ENCODE assay signal across 1 cellular context in genomic region chrX:131332331-131332730, GRCh38.
TF ChIP-seq lines count a peak whose summit lies in the region.

No MANE protein-coding gene starts in this region.

TF ChIP-seq in HepG2, 621 proteins besides CTCF, POLR2A, EP300 and RAD21 (continued from another document and continues in another):
- TF ChIP-seq ZNF280D (CRISPR knock-in tag; IDR thresholded peaks at IDR 0.05) (no peak), ZNF335 (CRISPR knock-in tag; IDR thresholded peaks at IDR 0.05) (no peak), STAG1 (CRISPR knock-in tag; IDR thresholded peaks at IDR 0.05) (no peak), SP4 (CRISPR knock-in tag; IDR thresholded peaks at IDR 0.05) (no peak), RELA (CRISPR knock-in tag; IDR thresholded peaks at IDR 0.05) (no peak), FOSL2 (CRISPR knock-in tag; IDR thresholded peaks at IDR 0.05) (no peak), NFE2L1 (CRISPR knock-in tag; IDR thresholded peaks at IDR 0.05; ENCODE audit: borderline replicate concordance) (no peak), ZIK1 (CRISPR knock-in tag; IDR thresholded peaks at IDR 0.05; ENCODE audit: borderline replicate concordance, low read depth) (no peak), ZNF317 (CRISPR knock-in tag; IDR thresholded peaks at IDR 0.05) (peak; percentile 74), ZNF567 (CRISPR knock-in tag; IDR thresholded peaks at IDR 0.05; ENCODE audit: borderline replicate concordance) (no peak), ELF4 (CRISPR knock-in tag; IDR thresholded peaks at IDR 0.05; ENCODE audit: borderline replicate concordance) (no peak), HNF4A (CRISPR knock-in tag; IDR thresholded peaks at IDR 0.05) (0 out of 2 replicates have a peak, but pooled peaks have one; percentile 14), JDP2 (CRISPR knock-in tag; IDR thresholded peaks at IDR 0.05; ENCODE audit: borderline replicate concordance) (no peak), ZNF710 (CRISPR knock-in tag; IDR thresholded peaks at IDR 0.05; ENCODE audit: borderline replicate concordance) (no peak), ZNF549 (CRISPR knock-in tag; IDR thresholded peaks at IDR 0.05) (no peak), ZNF446 (CRISPR knock-in tag; IDR thresholded peaks at IDR 0.05) (no peak), MED8 (CRISPR knock-in tag; IDR thresholded peaks at IDR 0.05; ENCODE audit: insufficient replicate concordance) (no peak), ARHGAP35 (CRISPR knock-in tag; IDR thresholded peaks at IDR 0.05; ENCODE audit: borderline replicate concordance) (no peak), BRF2 (CRISPR knock-in tag; IDR thresholded peaks at IDR 0.05) (no peak), HDAC6 (IDR thresholded peaks at IDR 0.05; ENCODE audit: low read depth, low read length) (no peak), JUND (CRISPR knock-in tag; IDR thresholded peaks at IDR 0.05) (no peak), LBX2 (CRISPR knock-in tag; IDR thresholded peaks at IDR 0.05; ENCODE audit: borderline replicate concordance) (no peak), ARID2 (CRISPR knock-in tag; IDR thresholded peaks at IDR 0.05; ENCODE audit: borderline replicate concordance) (no peak), GABPB1 (CRISPR knock-in tag; IDR thresholded peaks at IDR 0.05) (no peak), SOX6 (IDR thresholded peaks at IDR 0.05) (no peak), SOX6 (CRISPR knock-in tag; IDR thresholded peaks at IDR 0.05) (peak; percentile 85), SALL2 (CRISPR knock-in tag; IDR thresholded peaks at IDR 0.05) (no peak), SRY (CRISPR knock-in tag; IDR thresholded peaks at IDR 0.05) (no peak), ZNF17 (CRISPR knock-in tag; IDR thresholded peaks at IDR 0.05) (no peak), DPF2 (CRISPR knock-in tag; IDR thresholded peaks at IDR 0.05; ENCODE audit: borderline replicate concordance, low read depth) (no peak), ARID5B (CRISPR knock-in tag; IDR thresholded peaks at IDR 0.05) (peak; percentile 36; the same call in 1 of the 2 replicates), HMG20B (CRISPR knock-in tag; conservative IDR thresholded peaks at IDR 0.05) (no peak), NCOA5 (CRISPR knock-in tag; IDR thresholded peaks at IDR 0.05) (no peak), NR2F6 (IDR thresholded peaks at IDR 0.05) (no peak), NR2F6 (CRISPR knock-in tag; IDR thresholded peaks at IDR 0.05) (peak; percentile 26; the same call in 1 of the 2 replicates), ETV5 (CRISPR knock-in tag; IDR thresholded peaks at IDR 0.05; ENCODE audit: borderline replicate concordance) (peak; percentile 78), RFXANK (CRISPR knock-in tag; IDR thresholded peaks at IDR 0.05) (no peak), ZNF431 (CRISPR knock-in tag; IDR thresholded peaks at IDR 0.05; ENCODE audit: borderline replicate concordance, low read depth) (no peak), SAP130 (CRISPR knock-in tag; IDR thresholded peaks at IDR 0.05; ENCODE audit: low read depth) (0 out of 2 replicates have a peak, but pooled peaks have one; percentile 12), FOXP4 (CRISPR knock-in tag; IDR thresholded peaks at IDR 0.05) (peak; percentile 42; the same call in 1 of the 2 replicates), HNF4G (IDR thresholded peaks at IDR 0.05; ENCODE audit: borderline replicate concordance, low read depth, low read length) (no peak), HNF4G (CRISPR knock-in tag; IDR thresholded peaks at IDR 0.05; ENCODE audit: borderline replicate concordance, low read depth) (no peak), ZNF205 (CRISPR knock-in tag; IDR thresholded peaks at IDR 0.05) (no peak), TRIM24 (CRISPR knock-in tag; IDR thresholded peaks at IDR 0.05) (no peak)
- TF ChIP-seq, protein P1, sequence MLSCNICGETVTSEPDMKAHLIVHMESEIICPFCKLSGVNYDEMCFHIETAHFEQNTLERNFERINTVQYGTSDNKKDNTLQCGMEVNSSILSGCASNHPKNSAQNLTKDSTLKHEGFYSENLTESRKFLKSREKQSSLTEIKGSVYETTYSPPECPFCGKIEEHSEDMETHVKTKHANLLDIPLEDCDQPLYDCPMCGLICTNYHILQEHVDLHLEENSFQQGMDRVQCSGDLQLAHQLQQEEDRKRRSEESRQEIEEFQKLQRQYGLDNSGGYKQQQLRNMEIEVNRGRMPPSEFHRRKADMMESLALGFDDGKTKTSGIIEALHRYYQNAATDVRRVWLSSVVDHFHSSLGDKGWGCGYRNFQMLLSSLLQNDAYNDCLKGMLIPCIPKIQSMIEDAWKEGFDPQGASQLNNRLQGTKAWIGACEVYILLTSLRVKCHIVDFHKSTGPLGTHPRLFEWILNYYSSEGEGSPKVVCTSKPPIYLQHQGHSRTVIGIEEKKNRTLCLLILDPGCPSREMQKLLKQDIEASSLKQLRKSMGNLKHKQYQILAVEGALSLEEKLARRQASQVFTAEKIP (CRISPR knock-in tag; IDR thresholded peaks at IDR 0.05; ENCODE audit: borderline replicate concordance) = no peak
- TF ChIP-seq, protein P2, sequence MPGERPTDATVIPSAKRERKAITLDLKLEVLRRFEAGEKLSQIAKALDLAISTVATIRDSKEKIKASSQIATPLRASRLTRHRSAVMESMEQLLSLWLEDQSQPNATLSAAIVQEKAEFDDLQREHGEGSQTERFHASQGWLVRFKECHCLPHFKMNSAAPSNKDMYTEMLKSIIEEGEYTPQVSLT (CRISPR knock-in tag; IDR thresholded peaks at IDR 0.05; ENCODE audit: borderline replicate concordance, low read depth) = no peak
- TF ChIP-seq, protein P3, sequence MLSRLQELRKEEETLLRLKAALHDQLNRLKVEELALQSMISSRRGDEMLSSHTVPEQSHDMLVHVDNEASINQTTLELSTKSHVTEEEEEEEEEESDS (CRISPR knock-in tag; IDR thresholded peaks at IDR 0.05; ENCODE audit: borderline replicate concordance) = no peak
- TF ChIP-seq, protein P4, sequence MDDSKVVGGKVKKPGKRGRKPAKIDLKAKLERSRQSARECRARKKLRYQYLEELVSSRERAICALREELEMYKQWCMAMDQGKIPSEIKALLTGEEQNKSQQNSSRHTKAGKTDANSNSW (CRISPR knock-in tag; IDR thresholded peaks at IDR 0.05; ENCODE audit: borderline replicate concordance) = no peak
- TF ChIP-seq, protein P5, sequence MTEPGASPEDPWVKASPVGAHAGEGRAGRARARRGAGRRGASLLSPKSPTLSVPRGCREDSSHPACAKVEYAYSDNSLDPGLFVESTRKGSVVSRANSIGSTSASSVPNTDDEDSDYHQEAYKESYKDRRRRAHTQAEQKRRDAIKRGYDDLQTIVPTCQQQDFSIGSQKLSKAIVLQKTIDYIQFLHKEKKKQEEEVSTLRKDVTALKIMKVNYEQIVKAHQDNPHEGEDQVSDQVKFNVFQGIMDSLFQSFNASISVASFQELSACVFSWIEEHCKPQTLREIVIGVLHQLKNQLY (CRISPR knock-in tag; IDR thresholded peaks at IDR 0.05) = no peak
- TF ChIP-seq, protein P6, sequence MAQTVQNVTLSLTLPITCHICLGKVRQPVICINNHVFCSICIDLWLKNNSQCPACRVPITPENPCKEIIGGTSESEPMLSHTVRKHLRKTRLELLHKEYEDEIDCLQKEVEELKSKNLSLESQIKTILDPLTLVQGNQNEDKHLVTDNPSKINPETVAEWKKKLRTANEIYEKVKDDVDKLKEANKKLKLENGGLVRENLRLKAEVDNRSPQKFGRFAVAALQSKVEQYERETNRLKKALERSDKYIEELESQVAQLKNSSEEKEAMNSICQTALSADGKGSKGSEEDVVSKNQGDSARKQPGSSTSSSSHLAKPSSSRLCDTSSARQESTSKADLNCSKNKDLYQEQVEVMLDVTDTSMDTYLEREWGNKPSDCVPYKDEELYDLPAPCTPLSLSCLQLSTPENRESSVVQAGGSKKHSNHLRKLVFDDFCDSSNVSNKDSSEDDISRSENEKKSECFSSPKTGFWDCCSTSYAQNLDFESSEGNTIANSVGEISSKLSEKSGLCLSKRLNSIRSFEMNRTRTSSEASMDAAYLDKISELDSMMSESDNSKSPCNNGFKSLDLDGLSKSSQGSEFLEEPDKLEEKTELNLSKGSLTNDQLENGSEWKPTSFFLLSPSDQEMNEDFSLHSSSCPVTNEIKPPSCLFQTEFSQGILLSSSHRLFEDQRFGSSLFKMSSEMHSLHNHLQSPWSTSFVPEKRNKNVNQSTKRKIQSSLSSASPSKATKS (CRISPR knock-in tag; IDR thresholded peaks at IDR 0.05) = no peak
